ENCODE assay signal across 1 cellular context in the genomic region with DNA sequence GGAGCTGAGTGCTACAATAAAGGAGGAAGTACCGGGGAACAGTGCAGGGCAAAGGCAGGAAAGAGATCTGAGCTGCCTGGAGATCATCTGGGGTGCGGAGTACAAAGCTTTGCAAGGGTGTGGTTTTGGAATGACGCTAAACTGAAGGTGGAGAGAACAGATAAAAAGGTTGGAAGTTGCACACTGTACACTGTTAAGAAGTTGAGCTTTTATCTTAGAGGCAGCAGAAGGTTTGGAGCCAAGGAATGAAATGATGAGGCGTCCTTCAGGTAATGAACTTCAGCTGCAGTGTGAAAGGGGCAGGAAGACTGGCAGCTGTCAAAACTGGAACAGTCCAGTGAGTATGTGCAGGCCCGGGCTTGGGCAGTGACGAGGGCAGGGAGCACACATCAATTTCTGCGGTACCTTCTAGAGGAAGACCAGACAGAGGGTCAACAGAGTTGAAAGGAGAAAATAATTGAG.
TF ChIP-seq lines count a peak whose summit lies in the region.

No MANE protein-coding gene starts in this region.

TF ChIP-seq in endothelial cell of umbilical vein, 7 proteins besides CTCF, POLR2A, EP300 and RAD21:
- TF ChIP-seq, protein P1, sequence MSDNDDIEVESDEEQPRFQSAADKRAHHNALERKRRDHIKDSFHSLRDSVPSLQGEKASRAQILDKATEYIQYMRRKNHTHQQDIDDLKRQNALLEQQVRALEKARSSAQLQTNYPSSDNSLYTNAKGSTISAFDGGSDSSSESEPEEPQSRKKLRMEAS (IDR thresholded peaks at IDR 0.05; ENCODE audit: insufficient read depth, insufficient read length): no peak
- no peak for TF ChIP-seq POLR2AphosphoS5 (IDR thresholded peaks at IDR 0.05; ENCODE audit: insufficient read depth, low read depth, low read length)
- TF ChIP-seq JUN (IDR thresholded peaks at IDR 0.05; ENCODE audit: borderline replicate concordance, insufficient read depth, insufficient read length, low read depth): no peak
- TF ChIP-seq FOS (IDR thresholded peaks at IDR 0.05; ENCODE audit: borderline replicate concordance, insufficient read depth, low read length): no peak
- no peak for TF ChIP-seq EZH2 (IDR thresholded peaks at IDR 0.05; ENCODE audit: borderline replicate concordance, low read depth, low read length, severe bottlenecking)
- no peak for TF ChIP-seq GATA2 (IDR thresholded peaks at IDR 0.05; ENCODE audit: insufficient read depth, insufficient read length, low read depth, low read length)
- no peak for TF ChIP-seq MYC (IDR thresholded peaks at IDR 0.05; ENCODE audit: low read depth, low read length)
TF ChIP-seq in endothelial cell of umbilical vein: peak in this region for 0.
